Comparison of ENCODE assay signal across 17 cellular contexts in genomic region chr16:72014675-72015074, GRCh38. TPM values are rescaled to one million over a fixed set of nuclear protein-coding genes. Genes with fewer than 3 reads are reported as not detected.
"Had no signal": no experiment of that assay in that cellular context is flagged by ENCODE, and none has a peak within 500 bp of the region (broad histone marks: within the 10 kb centered on the region; RNA-seq: fewer than 3 reads in every experiment).

No MANE protein-coding gene starts in this region.

- ATAC-seq: activated CD8-positive, alpha-beta T cell treated with anti-CD3 and anti-CD28 coated beads, Interleukin-2, amount 10 ng/mL, durations not matched to agents 7 days and 5 days; T-cell; WTC11 had no signal

- H3K9me3 ChIP-seq: neutrophil, suprapubic skin had no signal

- H3K4me3 Mint-ChIP-seq: activated CD8-positive, alpha-beta T cell treated with anti-CD3 and anti-CD28 coated beads, Interleukin-2, amount 10 ng/mL, durations not matched to agents 7 days and 5 days; immature natural killer cell; mesothelial cell of epicardium; stimulated activated memory B cell treated with anti-CD40 and anti-IgM and Interleukin-4, amounts not matched to agents 10 μg/mL and 1 μg/mL and 100 μg/mL, for 72 hours; T-cell; WTC11 had no signal

- DNase-seq: activated CD8-positive, alpha-beta memory T cell treated with anti-CD3 and anti-CD28 coated beads, Interleukin-2, amount 50 U/mL, for 48 hours; activated CD8-positive, alpha-beta T cell treated with anti-CD3 and anti-CD28 coated beads, Interleukin-2, amount 10 ng/mL, durations not matched to agents 7 days and 5 days; activated naive CD4-positive, alpha-beta T cell treated with Interleukin-2 at 50 U/mL for 16 hours; caudate nucleus; cortex of kidney; effector CD8-positive, alpha-beta T cell; immature natural killer cell; stimulated activated CD4-positive, alpha-beta T cell treated with anti-CD3 and anti-CD28 coated beads, Interleukin-1b, Interleukin-23, amount 100 ng/mL, for 48 hours; T-cell had no signal

- H3K27ac Mint-ChIP-seq: activated CD8-positive, alpha-beta T cell treated with anti-CD3 and anti-CD28 coated beads, Interleukin-2, amount 10 ng/mL, durations not matched to agents 7 days and 5 days; mesothelial cell of epicardium; T-cell; WTC11 had no signal

- H3K27me3 ChIP-seq: neutrophil, suprapubic skin had no signal

- H3K27ac ChIP-seq: neutrophil, SK-N-MC, suprapubic skin had no signal

- H3K27me3 Mint-ChIP-seq: stimulated activated memory B cell treated with anti-CD40 and anti-IgM and Interleukin-4, amounts not matched to agents 10 μg/mL and 1 μg/mL and 100 μg/mL, for 72 hours; T-cell had no signal

- H3K9me3 Mint-ChIP-seq: immature natural killer cell; mesothelial cell of epicardium; stimulated activated memory B cell treated with anti-CD40 and anti-IgM and Interleukin-4, amounts not matched to agents 10 μg/mL and 1 μg/mL and 100 μg/mL, for 72 hours; T-cell; WTC11 had no signal

- H3K4me3 ChIP-seq: SK-N-MC, suprapubic skin had no signal

- H3K4me1 Mint-ChIP-seq: WTC11 had no signal

- H3K36me3 ChIP-seq: neutrophil had no signal

RNA-seq across cellular contexts. Expression of gene PKD1L3, which starts 14.5 kb away (rescaled TPM):
- total RNA-seq: epithelial cell of proximal tubule, WTC11 had no signal
- polyA plus RNA-seq: immature natural killer cell had no signal

RNA-seq across cellular contexts. Expression of gene HP, which starts 39.6 kb away (rescaled TPM):
- total RNA-seq: activated CD8-positive, alpha-beta T cell treated with anti-CD3 and anti-CD28 coated beads, Interleukin-2, amount 10 ng/mL, durations not matched to agents 7 days and 5 days; epithelial cell of proximal tubule; mesothelial cell of epicardium had no signal
- polyA plus RNA-seq: immature natural killer cell had no signal

RNA-seq across cellular contexts. Expression of gene HPR, which starts 48.4 kb away (rescaled TPM):
- total RNA-seq: activated CD8-positive, alpha-beta T cell treated with anti-CD3 and anti-CD28 coated beads, Interleukin-2, amount 10 ng/mL, durations not matched to agents 7 days and 5 days; epithelial cell of proximal tubule; T-cell; urinary bladder; WTC11 had no signal
- polyA plus RNA-seq: immature natural killer cell had no signal
